ENCODE assay signal across 8 cellular contexts in the genomic region with DNA sequence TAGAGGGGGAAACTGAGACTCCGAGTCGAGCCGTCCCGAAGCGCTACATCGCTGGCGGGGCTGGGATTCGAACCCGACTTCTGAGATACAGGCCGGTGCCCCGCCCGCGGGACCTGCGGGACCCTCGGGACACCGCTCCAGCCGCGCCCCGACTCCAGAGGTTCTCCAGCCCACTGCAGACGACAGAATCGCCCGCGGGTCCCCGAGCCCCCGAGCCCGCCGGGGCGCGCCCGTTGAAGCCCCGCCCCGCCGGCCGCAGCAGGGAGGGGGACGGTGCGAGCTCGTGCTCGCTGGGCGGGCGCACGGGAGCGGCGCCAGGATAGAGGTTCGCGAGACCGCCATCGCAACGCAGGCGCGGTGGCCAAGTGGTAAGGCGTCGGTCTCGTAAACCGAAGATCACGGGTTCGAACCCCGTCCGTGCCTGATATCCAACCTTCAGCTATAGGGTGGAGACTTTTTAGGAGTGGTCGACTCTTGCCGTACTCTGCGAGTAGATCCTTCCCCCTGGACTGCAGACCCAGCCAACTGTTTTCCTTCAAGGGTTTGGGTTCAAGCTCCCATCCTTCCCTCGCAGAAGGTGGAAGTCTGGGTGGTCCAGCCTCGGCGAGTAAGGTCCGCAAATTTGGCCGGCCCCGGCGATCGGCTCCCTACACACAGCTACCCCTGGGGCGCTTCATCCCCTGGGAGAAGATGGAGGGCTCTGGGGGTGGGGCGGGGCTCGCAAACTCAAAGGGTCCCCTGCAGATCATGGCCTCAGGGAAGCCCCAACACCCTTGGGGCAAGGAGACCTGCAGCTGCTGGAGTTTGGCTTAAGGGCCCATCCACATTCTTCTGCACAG.
DNase-seq lines count a peak whose midpoint lies in the region; ATAC-seq and TF ChIP-seq lines count a peak whose summit lies in the region.

No MANE protein-coding gene starts in this region.

- peak overlapping the region; percentile 64 for H3K27ac Mint-ChIP-seq in activated naive CD8-positive, alpha-beta T cell treated with anti-CD3 and anti-CD28 coated beads, Interleukin-2, amount 50 U/mL, for 24 hours

- H3K4me1 ChIP-seq in trophoblast cell (ENCODE audit: control insufficient read depth in 1 of 2, insufficient read depth in 2 of 2, low read length in 2 of 2): peaks cover 0 to 7% of the 10 kb centered on the region in 2 experiments
- peaks cover 0 to 21% (median 3%) of the 10 kb centered on the region in 4 donors for H3K4me1 ChIP-seq in tibial nerve

- H3K9me3 Mint-ChIP-seq in activated naive CD8-positive, alpha-beta T cell treated with anti-CD3 and anti-CD28 coated beads, Interleukin-2, amount 50 U/mL, for 24 hours: peaks cover 18% of the 10 kb centered on the region

- peak overlapping the region; percentile 92 for H2AFZ ChIP-seq in trophoblast cell (ENCODE audit: insufficient read depth, low read length, poor library complexity)

- peak overlapping the region; percentile 47 for H2BK120ac ChIP-seq in trophoblast cell (ENCODE audit: insufficient read depth, low read length, poor library complexity)

- no peak overlapping the region for H2AK5ac ChIP-seq in trophoblast cell (ENCODE audit: low read length)

- no peak overlapping the region for H4K12ac ChIP-seq in trophoblast cell (ENCODE audit: low read depth, low read length)

- peak overlapping the region; percentile 45 for H4K8ac ChIP-seq in trophoblast cell (ENCODE audit: low read depth, low read length)

- no peaks in the 10 kb centered on the region for H3K27me3 Mint-ChIP-seq in activated naive CD8-positive, alpha-beta T cell treated with anti-CD3 and anti-CD28 coated beads, Interleukin-2, amount 50 U/mL, for 24 hours

- intact Hi-C loops in cardiac septum (cut with DNase I): loop anchor here (5.0 kb wide), 1 partner anchor 363 kb away; the partner anchor contains the start of gene ERCC4

- H3K4me1 Mint-ChIP-seq in activated naive CD8-positive, alpha-beta T cell treated with anti-CD3 and anti-CD28 coated beads, Interleukin-2, amount 50 U/mL, for 24 hours: peaks cover 17% of the 10 kb centered on the region

- peaks cover 4% of the 10 kb centered on the region for H3K36me3 Mint-ChIP-seq in activated naive CD8-positive, alpha-beta T cell treated with anti-CD3 and anti-CD28 coated beads, Interleukin-2, amount 50 U/mL, for 24 hours (ENCODE audit: low read depth)

- H3K4me3 ChIP-seq in GM12864 (ENCODE audit: low read depth, low read length) (peak overlapping the region; percentile 81), trophoblast cell (ENCODE audit: low read depth, low read length) (peak overlapping the region; percentile 86), tibial nerve (peak overlapping the region; percentile 78 to 89 (median 81))

- peak overlapping the region; percentile 16 for H2BK5ac ChIP-seq in trophoblast cell (ENCODE audit: low read depth, low read length, poor library complexity)

- TF ChIP-seq CTCF in GM12864 (IDR thresholded peaks at IDR 0.05; ENCODE audit: low read depth, low read length, missing control alignments) (no peak), tibial nerve (IDR thresholded peaks at IDR 0.05) (peak in 1 of 5 experiments; percentile 28)

- peak overlapping the region; percentile 84 for H3K4me3 Mint-ChIP-seq in activated naive CD8-positive, alpha-beta T cell treated with anti-CD3 and anti-CD28 coated beads, Interleukin-2, amount 50 U/mL, for 24 hours

- no peak overlapping the region for H3K23ac ChIP-seq in trophoblast cell (ENCODE audit: low read length)

- no peaks in the 10 kb centered on the region for H3K36me3 ChIP-seq in trophoblast cell (ENCODE audit: control insufficient read depth in 1 of 2, insufficient read depth in 2 of 2, low read length in 2 of 2)
- H3K36me3 ChIP-seq in tibial nerve: no peaks in the 10 kb centered on the region

- H3K9ac ChIP-seq in trophoblast cell (ENCODE audit: low read length): peak overlapping the region; percentile 71

- peak in 1 of 2 donors; percentile 46 for TF ChIP-seq POLR2A in tibial nerve (IDR thresholded peaks at IDR 0.05)

- H3K79me2 ChIP-seq in trophoblast cell (ENCODE audit: control insufficient read depth, insufficient read depth, low read length, poor library complexity): peaks cover 2% of the 10 kb centered on the region

- peak; percentile 17 to 68 for TF ChIP-seq EP300 in tibial nerve (IDR thresholded peaks at IDR 0.05)

- H3K79me1 ChIP-seq in trophoblast cell (ENCODE audit: low read length): peaks cover 3% of the 10 kb centered on the region

- peak overlapping the region; percentile 56 for H2BK12ac ChIP-seq in trophoblast cell (ENCODE audit: low read length)

- WGBS in trophoblast cell (ENCODE audit: extremely low coverage, insufficient coverage, insufficient read length): no CpG with 5 or more reads among the region's 72 CpGs
- 0 to 1% methylated on average over 42 to 44 of the region's 72 CpGs for WGBS in tibial nerve, 2 donors

- peak overlapping the region; percentile 32 for H4K91ac ChIP-seq in trophoblast cell (ENCODE audit: low read depth, low read length)

- no peak overlapping the region for H3K4ac ChIP-seq in trophoblast cell (ENCODE audit: low read depth, low read length)

- peak overlapping the region; percentile 69 for H3K18ac ChIP-seq in trophoblast cell (ENCODE audit: low read length)

- H3K9me3 ChIP-seq in trophoblast cell (ENCODE audit: insufficient read depth, low read depth, low read length): peaks cover 4% of the 10 kb centered on the region
- H3K9me3 ChIP-seq in tibial nerve: peaks cover 0 to 15% (median 0%) of the 10 kb centered on the region in 4 donors

- H3K4me2 ChIP-seq in trophoblast cell (ENCODE audit: low read length): peak overlapping the region; percentile 71

- H3K27me3 ChIP-seq in trophoblast cell (ENCODE audit: insufficient read depth, low read length) (no peaks in the 10 kb centered on the region), tibial nerve (no peaks in the 10 kb centered on the region)

- ATAC-seq in HG02759 (IDR thresholded peaks at IDR 0.05; ENCODE audit: unreplicated experiment): peak; percentile 76
- peak; percentile 89 for ATAC-seq in activated naive CD8-positive, alpha-beta T cell treated with anti-CD3 and anti-CD28 coated beads, Interleukin-2, amount 50 U/mL, for 24 hours

- H3K27ac ChIP-seq in trophoblast cell (ENCODE audit: low read depth, low read length) (peak overlapping the region; percentile 21), tibial nerve (peak overlapping the region; percentile 82 to 92 (median 88))

- no peak overlapping the region for H3K14ac ChIP-seq in trophoblast cell (ENCODE audit: low read length)

- DNase-seq in GM12864 (ENCODE audit: low read depth): peak; percentile 93
- DNase-seq in NCI-H1417 treated with DMSO at 0.1 percent for 48 hours (lab: John Stamatoyannopoulos, UW): peak; percentile 64
- peak; percentile 65 to 80 for DNase-seq in SW 1271 (lab: John Stamatoyannopoulos, UW)
- DNase-seq in activated naive CD8-positive, alpha-beta T cell treated with anti-CD3 and anti-CD28 coated beads, Interleukin-2, amount 50 U/mL, for 24 hours: peak; percentile 95
- DNase-seq in cardiac septum (ENCODE audit: low spot score): peak; percentile 93
- peak; percentile 91 to 96 for DNase-seq in trophoblast cell
- DNase-seq in tibial nerve (ENCODE audit: low spot score in 2 of 2): peak; percentile 92 to 94

Comparison
In these comparisons a context has a peak if more than half of its experiments do, and no peak if none do; other contexts are left out.
1. Peak in every context shown above with its lines: DNase-seq, ATAC-seq, H3K4me3 ChIP-seq and H3K27ac ChIP-seq.